In genomic region chr6:18585032-18585573, GRCh38 we compare ENCODE assay signal across 9 cellular contexts.
DNase-seq lines count a peak whose midpoint lies in the region; ATAC-seq and TF ChIP-seq lines count a peak whose summit lies in the region.
"Had no signal": no experiment of that assay in that cellular context is flagged by ENCODE, and none has a peak within 500 bp of the region (broad histone marks: within the 10 kb centered on the region; RNA-seq: fewer than 3 reads in every experiment).

No MANE protein-coding gene starts in this region.

- no peak for TF ChIP-seq CTCF in neural crest cell (conservative IDR thresholded peaks at IDR 0.05)

- peak overlapping the region; percentile 3 for H3K4me3 Mint-ChIP-seq in neural crest cell
- H3K4me3 Mint-ChIP-seq: activated T-cell treated with anti-CD3 and anti-CD28 coated beads, Interleukin-2, amount 50 U/mL, for 72 hours had no signal

- DNase-seq in ELF-1 (ENCODE audit: low read depth, low spot score) (peak; percentile 24), NCI-H510A treated with DMSO at 0.1 percent for 48 hours (lab: John Stamatoyannopoulos, UW) (peak; percentile 9), dedifferentiated amniotic fluid mesenchymal stem cell (ENCODE audit: extremely low spot score) (peak; percentile 31), neural crest cell (ENCODE audit: low read depth, low spot score) (peak; percentile 35), GDM1 (lab: John Stamatoyannopoulos, UW) (no peak)
- no peak for DNase-seq in activated CD4-positive, alpha-beta T cell treated with anti-CD3 and anti-CD28 coated beads for 48 hours
- DNase-seq: activated T-cell treated with anti-CD3 and anti-CD28 coated beads, Interleukin-2, amount 50 U/mL, for 72 hours had no signal

- no peaks in the 10 kb centered on the region for H3K27me3 Mint-ChIP-seq in neural crest cell (ENCODE audit: low read depth)

- peak overlapping the region; percentile 98 for H3K27ac Mint-ChIP-seq in neural crest cell (ENCODE audit: unreplicated experiment)
- H3K27ac Mint-ChIP-seq: activated T-cell treated with anti-CD3 and anti-CD28 coated beads, Interleukin-2, amount 50 U/mL, for 72 hours had no signal

- peaks cover 11% of the 10 kb centered on the region for H3K36me3 Mint-ChIP-seq in neural crest cell (ENCODE audit: low read depth)

- peaks cover 56% of the 10 kb centered on the region for H3K4me1 Mint-ChIP-seq in neural crest cell

- ATAC-seq in HG03039 (IDR thresholded peaks at IDR 0.05; ENCODE audit: unreplicated experiment) (no peak), GM21526 (IDR thresholded peaks at IDR 0.05; ENCODE audit: low FRiP score, unreplicated experiment) (no peak)

- peaks cover 15% of the 10 kb centered on the region for H3K9me3 Mint-ChIP-seq in neural crest cell

Comparison
In these comparisons a context has a peak if more than half of its experiments do, and no peak if none do; other contexts are left out.
1. DNase-seq: peak in ELF-1 (single experiment), NCI-H510A treated with DMSO at 0.1 percent for 48 hours (single experiment), dedifferentiated amniotic fluid mesenchymal stem cell (single experiment) and neural crest cell (single experiment); none in activated CD4-positive, alpha-beta T cell treated with anti-CD3 and anti-CD28 coated beads for 48 hours (single experiment) and GDM1 (single experiment).